ENCODE assay signal across 2 cellular contexts in the genomic region with DNA sequence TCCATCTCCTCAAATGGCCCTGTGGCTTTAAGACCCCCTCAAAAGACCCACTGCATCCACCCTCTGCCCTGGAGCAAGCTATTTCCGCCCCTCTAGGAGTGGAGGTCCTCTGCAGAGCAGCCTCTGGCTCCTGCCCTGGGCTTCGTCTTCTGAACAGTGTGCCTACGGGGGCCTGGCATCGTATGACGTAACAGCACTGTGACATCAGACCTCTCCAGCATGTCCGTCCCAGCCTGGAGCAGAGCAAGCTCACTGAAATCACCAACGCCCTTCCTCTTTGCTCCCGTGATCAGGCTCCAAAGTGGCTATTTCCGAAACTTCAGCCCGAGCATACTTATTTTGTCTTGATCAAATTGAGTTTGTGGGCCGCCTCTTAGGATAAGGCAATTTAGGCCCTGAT.
TF ChIP-seq lines count a peak whose summit lies in the region.

No MANE protein-coding gene starts in this region.

TF ChIP-seq in HepG2, 621 proteins besides CTCF, POLR2A, EP300 and RAD21:
- TF ChIP-seq CREB1 (IDR thresholded peaks at IDR 0.05) (peak; percentile 57), CREB1 (CRISPR knock-in tag; IDR thresholded peaks at IDR 0.05) (no peak), HIVEP1 (CRISPR knock-in tag; IDR thresholded peaks at IDR 0.05) (no peak), CBFB (CRISPR knock-in tag; IDR thresholded peaks at IDR 0.05) (no peak)

TF ChIP-seq in K562, 482 proteins besides CTCF, POLR2A, EP300 and RAD21:
- TF ChIP-seq, protein P1, sequence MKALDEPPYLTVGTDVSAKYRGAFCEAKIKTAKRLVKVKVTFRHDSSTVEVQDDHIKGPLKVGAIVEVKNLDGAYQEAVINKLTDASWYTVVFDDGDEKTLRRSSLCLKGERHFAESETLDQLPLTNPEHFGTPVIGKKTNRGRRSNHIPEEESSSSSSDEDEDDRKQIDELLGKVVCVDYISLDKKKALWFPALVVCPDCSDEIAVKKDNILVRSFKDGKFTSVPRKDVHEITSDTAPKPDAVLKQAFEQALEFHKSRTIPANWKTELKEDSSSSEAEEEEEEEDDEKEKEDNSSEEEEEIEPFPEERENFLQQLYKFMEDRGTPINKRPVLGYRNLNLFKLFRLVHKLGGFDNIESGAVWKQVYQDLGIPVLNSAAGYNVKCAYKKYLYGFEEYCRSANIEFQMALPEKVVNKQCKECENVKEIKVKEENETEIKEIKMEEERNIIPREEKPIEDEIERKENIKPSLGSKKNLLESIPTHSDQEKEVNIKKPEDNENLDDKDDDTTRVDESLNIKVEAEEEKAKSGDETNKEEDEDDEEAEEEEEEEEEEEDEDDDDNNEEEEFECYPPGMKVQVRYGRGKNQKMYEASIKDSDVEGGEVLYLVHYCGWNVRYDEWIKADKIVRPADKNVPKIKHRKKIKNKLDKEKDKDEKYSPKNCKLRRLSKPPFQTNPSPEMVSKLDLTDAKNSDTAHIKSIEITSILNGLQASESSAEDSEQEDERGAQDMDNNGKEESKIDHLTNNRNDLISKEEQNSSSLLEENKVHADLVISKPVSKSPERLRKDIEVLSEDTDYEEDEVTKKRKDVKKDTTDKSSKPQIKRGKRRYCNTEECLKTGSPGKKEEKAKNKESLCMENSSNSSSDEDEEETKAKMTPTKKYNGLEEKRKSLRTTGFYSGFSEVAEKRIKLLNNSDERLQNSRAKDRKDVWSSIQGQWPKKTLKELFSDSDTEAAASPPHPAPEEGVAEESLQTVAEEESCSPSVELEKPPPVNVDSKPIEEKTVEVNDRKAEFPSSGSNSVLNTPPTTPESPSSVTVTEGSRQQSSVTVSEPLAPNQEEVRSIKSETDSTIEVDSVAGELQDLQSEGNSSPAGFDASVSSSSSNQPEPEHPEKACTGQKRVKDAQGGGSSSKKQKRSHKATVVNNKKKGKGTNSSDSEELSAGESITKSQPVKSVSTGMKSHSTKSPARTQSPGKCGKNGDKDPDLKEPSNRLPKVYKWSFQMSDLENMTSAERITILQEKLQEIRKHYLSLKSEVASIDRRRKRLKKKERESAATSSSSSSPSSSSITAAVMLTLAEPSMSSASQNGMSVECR (CRISPR knock-in tag; IDR thresholded peaks at IDR 0.05), result no peak
- TF ChIP-seq PHF21A (IDR thresholded peaks at IDR 0.05; ENCODE audit: borderline replicate concordance, low read depth), result no peak
- TF ChIP-seq ATF1 (CRISPR knock-in tag; IDR thresholded peaks at IDR 0.05), result no peak
- TF ChIP-seq ATF1 (tag; IDR thresholded peaks at IDR 0.05), result peak; percentile 52; the same call in 1 of the 2 replicates
- peak; percentile 49 for TF ChIP-seq CREM (IDR thresholded peaks at IDR 0.05; ENCODE audit: low read depth)
